ENCODE assay signal across 20 cellular contexts in genomic region chr9:88917375-88917774, GRCh38.
DNase-seq lines count a peak whose midpoint lies in the region; ATAC-seq, FAIRE-seq and TF ChIP-seq lines count a peak whose summit lies in the region.
"Had no signal": no experiment of that assay in that cellular context is flagged by ENCODE, and none has a peak within 500 bp of the region (broad histone marks: within the 10 kb centered on the region; RNA-seq: fewer than 3 reads in every experiment).

No MANE protein-coding gene starts in this region.

- no peak for TF ChIP-seq POLR2A in right lobe of liver (IDR thresholded peaks at IDR 0.05)

- FAIRE-seq in small intestine (lab: Jason Lieb, UNC), result no peak
- FAIRE-seq: D721Med, GM12878, GM19239, H1 had no signal

- DNase-seq in left lobe of liver (ENCODE audit: low spot score) (peak; percentile 61), right lobe of liver (peak; percentile 43 to 68 (median 64)), small intestine (peak; percentile 50), NCI-H1092 treated with DMSO at 0.1 percent for 48 hours (lab: John Stamatoyannopoulos, UW) (no peak), D341Med (ENCODE audit: low spot score) (no peak), heart right ventricle (no peak)
- DNase-seq: C1 segment of cervical spinal cord; Caco-2; CD4-positive, alpha-beta memory T cell; DMS 273 treated with DMSO at 0.1 percent for 48 hours; DMS79; EL; GDM1; GM23248; H7; HCEC 1CT had no signal

- no peaks in the 10 kb centered on the region for H3K36me3 ChIP-seq in right lobe of liver
- H3K36me3 ChIP-seq in small intestine (ENCODE audit: control insufficient read depth in 2 of 2, insufficient read depth in 2 of 2, low read length in 2 of 2), result peaks cover 0 to 2% of the 10 kb centered on the region in 2 donors
- no peaks in the 10 kb centered on the region for H3K36me3 ChIP-seq in heart right ventricle

- no peaks in the 10 kb centered on the region for H3K9me3 ChIP-seq in right lobe of liver
- H3K9me3 ChIP-seq in small intestine (ENCODE audit: control insufficient read depth, low read depth), result no peaks in the 10 kb centered on the region
- peaks cover 0 to 14% (median 0%) of the 10 kb centered on the region in 11 donors for H3K9me3 ChIP-seq in heart right ventricle
- H3K9me3 ChIP-seq: Caco-2 had no signal

- H3K27ac ChIP-seq in right lobe of liver, result no peak overlapping the region
- H3K27ac ChIP-seq in small intestine (ENCODE audit: low read depth in 1 of 2, low read length in 1 of 2), result no peak overlapping the region
- H3K27ac ChIP-seq in heart right ventricle, result no peak overlapping the region
- H3K27ac ChIP-seq: GM23248 had no signal

- TF ChIP-seq CTCF in right lobe of liver (IDR thresholded peaks at IDR 0.05) (no peak), heart right ventricle (IDR thresholded peaks at IDR 0.05) (no peak)

- no peak overlapping the region for H3K4me3 ChIP-seq in right lobe of liver
- H3K4me3 ChIP-seq in small intestine (ENCODE audit: low read depth in 1 of 2, low read length in 2 of 2), result no peak overlapping the region
- H3K4me3 ChIP-seq in heart right ventricle, result no peak overlapping the region
- H3K4me3 ChIP-seq: GM12878, GM23248 had no signal

- H3K4me1 ChIP-seq in right lobe of liver, result peaks cover 0 to 14% (median 0%) of the 10 kb centered on the region in 4 donors
- no peaks in the 10 kb centered on the region for H3K4me1 ChIP-seq in small intestine (ENCODE audit: control insufficient read depth in 2 of 2, insufficient read depth in 1 of 2, low read depth in 1 of 2, low read length in 1 of 2)
- peaks cover 0 to 9% (median 0%) of the 10 kb centered on the region in 9 donors for H3K4me1 ChIP-seq in heart right ventricle
- H3K4me1 ChIP-seq: Caco-2 had no signal

- H3K27me3 ChIP-seq in right lobe of liver (no peaks in the 10 kb centered on the region), small intestine (ENCODE audit: control insufficient read depth in 2 of 2, insufficient read depth in 2 of 2, low read length in 2 of 2) (no peaks in the 10 kb centered on the region), heart right ventricle (peaks cover 0 to 2% (median 0%) of the 10 kb centered on the region in 7 donors)

- intact Hi-C loops in right lobe of liver (cut with DNase I), result no loop called here
- intact Hi-C loops in heart right ventricle (cut with DNase I), result no loop called here

- ATAC-seq in left lobe of liver (peak; percentile 97), right lobe of liver (peak; percentile 89 to 97 (median 93)), heart right ventricle (no peak)
- ATAC-seq: GM12878 had no signal

- no CpG with 5 or more reads among the region's 3 CpGs for WGBS in right lobe of liver (ENCODE audit: insufficient coverage, low coverage, low lambda C conversion rate, missing lambda C conversion rate)
- 69 to 86% (median 70%) methylated on average over 3 of the region's 3 CpGs for WGBS in small intestine, 3 donors
- WGBS in heart right ventricle, 2 donors, result 97 to 98% methylated on average over 3 of the region's 3 CpGs

Comparison
In these comparisons a context has a peak if more than half of its experiments do, and no peak if none do; other contexts are left out.
1. ATAC-seq: peak in left lobe of liver (single experiment) and right lobe of liver (4 of 4); none in heart right ventricle (0 of 8).
2. DNase-seq: peak in left lobe of liver (single experiment), right lobe of liver (3 of 3) and small intestine (single experiment); none in NCI-H1092 treated with DMSO at 0.1 percent for 48 hours (single experiment), D341Med (single experiment) and heart right ventricle (0 of 2).